Comparison of ENCODE assay signal across 5 cellular contexts in genomic region chr5:175120412-175120811, GRCh38.
"Had no signal": no experiment of that assay in that cellular context is flagged by ENCODE, and none has a peak within 500 bp of the region (broad histone marks: within the 10 kb centered on the region; RNA-seq: fewer than 3 reads in every experiment).

No MANE protein-coding gene starts in this region.

- ATAC-seq: K562 had no signal

- H3K4me3 Mint-ChIP-seq: H9 had no signal

- H3K4me3 ChIP-seq: GM23248, K562 had no signal

- H3K27ac Mint-ChIP-seq: H9 had no signal

- H2AFZ ChIP-seq: GM23248 had no signal

- H3K9ac ChIP-seq: GM23248 had no signal

- H3K27ac ChIP-seq: GM23248 had no signal

- DNase-seq: GM23248, H9, HCEC 1CT, IMR-90 had no signal
